21 cellular contexts compared by ENCODE assay signal in the genomic region with DNA sequence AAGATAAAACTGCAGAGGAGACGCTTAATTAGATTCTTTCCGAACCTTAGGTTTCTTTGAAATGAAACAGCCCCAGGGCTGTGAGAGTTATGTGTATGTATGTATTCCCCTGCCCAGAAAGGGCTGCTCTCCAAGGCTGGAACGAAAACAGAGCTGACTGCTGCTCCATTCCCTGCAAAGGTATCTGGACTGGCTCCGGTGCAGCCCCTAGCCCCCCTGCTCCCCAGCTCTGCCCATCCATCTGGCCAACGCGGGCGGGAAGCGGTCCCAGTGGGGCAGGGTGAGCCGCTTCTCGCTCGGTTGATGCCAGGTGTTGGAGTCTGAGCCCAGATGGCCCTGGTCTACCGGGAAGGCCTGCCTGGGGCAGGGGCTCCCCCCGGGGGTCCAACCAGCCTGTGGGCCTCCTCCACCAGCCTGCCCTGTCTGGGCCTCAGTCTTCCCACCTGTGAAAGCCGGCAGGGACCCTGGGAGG. TPM values are rescaled to one million over a fixed set of nuclear protein-coding genes. Genes with fewer than 3 reads are reported as not detected.
A peak's percentile ranks its signal among the peaks of the same experiment; 100 is the strongest.
DNase-seq lines count a peak whose midpoint lies in the region; ATAC-seq and TF ChIP-seq lines count a peak whose summit lies in the region.
"Had no signal": no experiment of that assay in that cellular context is flagged by ENCODE, and none has a peak within 500 bp of the region (broad histone marks: within the 10 kb centered on the region; RNA-seq: fewer than 3 reads in every experiment).

No MANE protein-coding gene starts in this region.

- H3K36me3 ChIP-seq in adipocyte (ENCODE audit: control insufficient read depth, insufficient read depth, low read length, severe bottlenecking) (no peaks in the 10 kb centered on the region), osteoblast (ENCODE audit: insufficient read depth, low read length) (no peaks in the 10 kb centered on the region), left lung (no peaks in the 10 kb centered on the region)
- H3K36me3 ChIP-seq: colonic mucosa, upper lobe of left lung had no signal

- intact Hi-C loops in Right ventricle myocardium inferior (cut with DNase I) (no loop called here), Right ventricle myocardium superior (cut with DNase I) (no loop called here), left lung (cut with DNase I) (no loop called here)
- intact Hi-C loops in activated CD4-positive, alpha-beta T cell treated with anti-CD3 and anti-CD28 coated beads, Interleukin-2, amount 10 ng/mL, durations not matched to agents 24 days and 14 days (cut with micrococcal nuclease) = no loop called here

- no peak overlapping the region for H2AFZ ChIP-seq in osteoblast (ENCODE audit: low read length)

- H3K27me3 ChIP-seq in adipocyte (replicated peaks; ENCODE audit: control insufficient read depth, insufficient read depth, low read length) = peaks cover 11% of the 10 kb centered on the region
- H3K27me3 ChIP-seq in osteoblast (ENCODE audit: insufficient read depth, low read length) = no peaks in the 10 kb centered on the region
- H3K27me3 ChIP-seq in left lung = peaks cover 0 to 4% of the 10 kb centered on the region in 2 donors
- H3K27me3 ChIP-seq: colonic mucosa, upper lobe of left lung had no signal

- H3K27ac ChIP-seq in osteoblast (ENCODE audit: low read depth, low read length) (no peak overlapping the region), left lung (no peak overlapping the region)
- H3K27ac ChIP-seq: colonic mucosa, upper lobe of left lung had no signal

- no peaks in the 10 kb centered on the region for H4K20me1 ChIP-seq in osteoblast (ENCODE audit: insufficient read depth, low read length)

- no peak overlapping the region for H3K4me3 Mint-ChIP-seq in activated CD4-positive, alpha-beta T cell treated with anti-CD3 and anti-CD28 coated beads, Interleukin-2, amount 10 ng/mL, durations not matched to agents 24 days and 14 days
- H3K4me3 Mint-ChIP-seq in activated naive CD8-positive, alpha-beta T cell treated with anti-CD3 and anti-CD28 coated beads for 36 hours = no peak overlapping the region
- H3K4me3 Mint-ChIP-seq: activated CD8-positive, alpha-beta T cell treated with anti-CD3 and anti-CD28 coated beads, Interleukin-2, amount 10 ng/mL, durations not matched to agents 7 days and 5 days; CD8-positive, alpha-beta T cell; T-cell had no signal

- ATAC-seq in Right ventricle myocardium inferior (no peak), Right ventricle myocardium superior (ENCODE audit: poor library complexity) (no peak), left lung (no peak)
- ATAC-seq: activated CD8-positive, alpha-beta T cell treated with anti-CD3 and anti-CD28 coated beads, Interleukin-2, amount 10 ng/mL, durations not matched to agents 7 days and 5 days; CD8-positive, alpha-beta T cell; T-cell had no signal

- H3K27me3 Mint-ChIP-seq in activated CD4-positive, alpha-beta T cell treated with anti-CD3 and anti-CD28 coated beads, Interleukin-2, amount 10 ng/mL, durations not matched to agents 24 days and 14 days = peaks cover 2% of the 10 kb centered on the region
- no peaks in the 10 kb centered on the region for H3K27me3 Mint-ChIP-seq in activated naive CD8-positive, alpha-beta T cell treated with anti-CD3 and anti-CD28 coated beads for 36 hours

- H3K9me3 ChIP-seq in adipocyte (ENCODE audit: control insufficient read depth, low read length) = peaks cover 4% of the 10 kb centered on the region
- H3K9me3 ChIP-seq in osteoblast (ENCODE audit: low read depth, low read length) = no peaks in the 10 kb centered on the region
- H3K9me3 ChIP-seq in left lung = no peaks in the 10 kb centered on the region
- H3K9me3 ChIP-seq: colonic mucosa, upper lobe of left lung had no signal

- H3K4me1 Mint-ChIP-seq in activated CD4-positive, alpha-beta T cell treated with anti-CD3 and anti-CD28 coated beads, Interleukin-2, amount 10 ng/mL, durations not matched to agents 24 days and 14 days = no peaks in the 10 kb centered on the region
- no peaks in the 10 kb centered on the region for H3K4me1 Mint-ChIP-seq in activated naive CD8-positive, alpha-beta T cell treated with anti-CD3 and anti-CD28 coated beads for 36 hours
- H3K4me1 Mint-ChIP-seq: T-cell had no signal

- peak overlapping the region; percentile 2 for H3K4me2 ChIP-seq in osteoblast (ENCODE audit: insufficient read depth, low read length)

- no peaks in the 10 kb centered on the region for H3K79me2 ChIP-seq in osteoblast (ENCODE audit: insufficient read depth, low read length)

- DNase-seq in Right ventricle myocardium inferior (ENCODE audit: missing footprints) (peak; percentile 46), Right ventricle myocardium superior (no peak), adipocyte (ENCODE audit: low read depth) (peak; percentile 60), osteoblast (ENCODE audit: insufficient read length, low spot score, missing footprints) (peak; percentile 32), GM20000 (ENCODE audit: low spot score) (no peak), left lung (no peak)
- no peak for DNase-seq in activated CD4-positive, alpha-beta T cell treated with anti-CD3 and anti-CD28 coated beads, Interleukin-2, amount 10 ng/mL, durations not matched to agents 24 days and 14 days
- no peak for DNase-seq in activated naive CD8-positive, alpha-beta T cell treated with anti-CD3 and anti-CD28 coated beads for 36 hours
- DNase-seq: 8988T; activated CD4-positive, CD25-positive, alpha-beta regulatory T cell treated with anti-CD3 and anti-CD28 coated beads, Interleukin-2, amount 50 U/mL, for 72 hours; activated CD8-positive, alpha-beta T cell treated with anti-CD3 and anti-CD28 coated beads, Interleukin-2, amount 10 ng/mL, durations not matched to agents 7 days and 5 days; activated gamma-delta T cell treated with Interleukin-2 at 50 U/mL for 16 hours; CD8-positive, alpha-beta T cell; colonic mucosa; DMS53; effector memory CD4-positive, alpha-beta T cell; hypothalamus; NCI-H187; NCI-H2227 treated with DMSO at 0.1 percent for 48 hours; T-cell had no signal

- TF ChIP-seq CTCF in osteoblast (IDR thresholded peaks at IDR 0.05; ENCODE audit: extremely low read depth, low read depth, low read length) = no peak
- no peak for TF ChIP-seq CTCF in GM20000 (IDR thresholded peaks at IDR 0.05; ENCODE audit: extremely low read depth, missing control alignments)
- TF ChIP-seq CTCF in left lung (IDR thresholded peaks at IDR 0.05) = no peak

- no peaks in the 10 kb centered on the region for H3K36me3 Mint-ChIP-seq in activated CD4-positive, alpha-beta T cell treated with anti-CD3 and anti-CD28 coated beads, Interleukin-2, amount 10 ng/mL, durations not matched to agents 24 days and 14 days (ENCODE audit: low read depth)
- no peaks in the 10 kb centered on the region for H3K36me3 Mint-ChIP-seq in activated naive CD8-positive, alpha-beta T cell treated with anti-CD3 and anti-CD28 coated beads for 36 hours
- H3K36me3 Mint-ChIP-seq: CD8-positive, alpha-beta T cell; T-cell had no signal

- H3K4me1 ChIP-seq in adipocyte (ENCODE audit: control insufficient read depth, insufficient read depth, low read length) = peaks cover 8% of the 10 kb centered on the region
- peaks cover 7% of the 10 kb centered on the region for H3K4me1 ChIP-seq in osteoblast (ENCODE audit: insufficient read depth, low read length)
- no peaks in the 10 kb centered on the region for H3K4me1 ChIP-seq in left lung
- H3K4me1 ChIP-seq: colonic mucosa, upper lobe of left lung had no signal

- H3K9me3 Mint-ChIP-seq in activated CD4-positive, alpha-beta T cell treated with anti-CD3 and anti-CD28 coated beads, Interleukin-2, amount 10 ng/mL, durations not matched to agents 24 days and 14 days = no peaks in the 10 kb centered on the region
- H3K9me3 Mint-ChIP-seq in activated naive CD8-positive, alpha-beta T cell treated with anti-CD3 and anti-CD28 coated beads for 36 hours = no peaks in the 10 kb centered on the region
- H3K9me3 Mint-ChIP-seq: CD8-positive, alpha-beta T cell had no signal

- H3K4me3 ChIP-seq in adipocyte (ENCODE audit: low read length) (no peak overlapping the region), osteoblast (ENCODE audit: insufficient read depth, low read length) (no peak overlapping the region), left lung (no peak overlapping the region)
- H3K4me3 ChIP-seq: colonic mucosa, upper lobe of left lung had no signal

- no peak overlapping the region for H3K27ac Mint-ChIP-seq in activated CD4-positive, alpha-beta T cell treated with anti-CD3 and anti-CD28 coated beads, Interleukin-2, amount 10 ng/mL, durations not matched to agents 24 days and 14 days
- no peak overlapping the region for H3K27ac Mint-ChIP-seq in activated naive CD8-positive, alpha-beta T cell treated with anti-CD3 and anti-CD28 coated beads for 36 hours
- H3K27ac Mint-ChIP-seq: activated CD8-positive, alpha-beta T cell treated with anti-CD3 and anti-CD28 coated beads, Interleukin-2, amount 10 ng/mL, durations not matched to agents 7 days and 5 days; CD8-positive, alpha-beta T cell; T-cell had no signal

- no peak overlapping the region for H3K9ac ChIP-seq in adipocyte (ENCODE audit: low read length)

RNA-seq across cellular contexts. Expression of a gene that starts 46.6 kb away (rescaled TPM):
- total RNA-seq in Right ventricle myocardium inferior = 23.8 TPM
- 21.8 TPM for total RNA-seq in Right ventricle myocardium superior
- 24.2 and 28.6 TPM in 2 replicates for total RNA-seq in osteoblast
- total RNA-seq in activated CD4-positive, alpha-beta T cell treated with anti-CD3 and anti-CD28 coated beads, Interleukin-2, amount 10 ng/mL, durations not matched to agents 24 days and 14 days = 106 and 110 TPM in 2 replicates
- 10 to 100 TPM; 84.0 to 93.5 TPM for total RNA-seq in activated naive CD8-positive, alpha-beta T cell treated with anti-CD3 and anti-CD28 coated beads for 36 hours
- total RNA-seq in left lung = 10 to 100 TPM; 50.4 to 58.0 TPM

Comparison
In these comparisons a context has a peak if more than half of its experiments do, and no peak if none do; other contexts are left out.
1. DNase-seq: peak in Right ventricle myocardium inferior (single experiment), adipocyte (single experiment) and osteoblast (single experiment); none in Right ventricle myocardium superior (single experiment), activated CD4-positive, alpha-beta T cell treated with anti-CD3 and anti-CD28 coated beads, Interleukin-2, amount 10 ng/mL, durations not matched to agents 24 days and 14 days (single experiment), activated naive CD8-positive, alpha-beta T cell treated with anti-CD3 and anti-CD28 coated beads for 36 hours (single experiment), GM20000 (single experiment) and left lung (0 of 2).